16 cellular contexts compared by ENCODE assay signal in genomic region chr15:62428851-62429250, GRCh38. TPM values are rescaled to one million over a fixed set of nuclear protein-coding genes. Genes with fewer than 3 reads are reported as not detected.
DNase-seq lines count a peak whose midpoint lies in the region; ATAC-seq and TF ChIP-seq lines count a peak whose summit lies in the region.
"Had no signal": no experiment of that assay in that cellular context is flagged by ENCODE, and none has a peak within 500 bp of the region (broad histone marks: within the 10 kb centered on the region; RNA-seq: fewer than 3 reads in every experiment).

No MANE protein-coding gene starts in this region.

- CTCF ChIA-PET in SK-N-SH (lab: Yijun Ruan, JAX) = interaction anchor here (0.6 to 1.2 kb wide), 2 partner anchors 36 to 314 kb away, joined by 3 read pairs; no protein-coding TSS in a partner anchor

- H3K9me3 ChIP-seq in SK-N-SH (no peaks in the 10 kb centered on the region), ascending aorta (no peaks in the 10 kb centered on the region), subcutaneous abdominal adipose tissue (ENCODE audit: control insufficient read depth in 5 of 5, low read length in 5 of 5) (no peaks in the 10 kb centered on the region), neural progenitor cell (ENCODE audit: low read depth) (no peaks in the 10 kb centered on the region)
- H3K9me3 ChIP-seq: BLaER1 treated with 17β-estradiol and CSF1 and Interleukin-3, amounts not matched to agents 10 nM and 100 nM had no signal

- WGBS in SK-N-SH (ENCODE audit: low lambda C conversion rate) = 62% methylated on average over 5 of the region's 6 CpGs

- TF ChIP-seq CTCF in SK-N-SH (IDR thresholded peaks at IDR 0.05) (no peak), ascending aorta (IDR thresholded peaks at IDR 0.05) (no peak), neural progenitor cell (IDR thresholded peaks at IDR 0.05) (no peak)

- peaks cover 6% of the 10 kb centered on the region for H3K4me1 Mint-ChIP-seq in neural progenitor cell

- H4K20me1 ChIP-seq in SK-N-SH (ENCODE audit: insufficient read depth) (no peaks in the 10 kb centered on the region), neural progenitor cell (ENCODE audit: low read depth) (no peaks in the 10 kb centered on the region)
- H4K20me1 ChIP-seq: BLaER1 treated with 17β-estradiol and CSF1 and Interleukin-3, amounts not matched to agents 10 nM and 100 nM had no signal

- H3K36me3 ChIP-seq in SK-N-SH (replicated peaks in 1 of 2; ENCODE audit: control insufficient read depth in 1 of 2, insufficient read depth in 2 of 2, low read length in 1 of 2) (no peaks in the 10 kb centered on the region), ascending aorta (no peaks in the 10 kb centered on the region), subcutaneous abdominal adipose tissue (ENCODE audit: control insufficient read depth in 5 of 5, insufficient read depth in 5 of 5, low read length in 5 of 5) (no peaks in the 10 kb centered on the region), neural progenitor cell (no peaks in the 10 kb centered on the region)
- H3K36me3 ChIP-seq: BLaER1 treated with 17β-estradiol and CSF1 and Interleukin-3, amounts not matched to agents 10 nM and 100 nM had no signal

- TF ChIP-seq RAD21 in SK-N-SH (IDR thresholded peaks at IDR 0.05; ENCODE audit: low read length) = no peak

- POLR2A ChIA-PET in SK-N-SH (lab: Yijun Ruan, JAX) = no interaction called here

- peaks cover 17% of the 10 kb centered on the region; the same call in 1 of the 2 replicates for H3K79me2 ChIP-seq in SK-N-SH (ENCODE audit: insufficient read depth)
- H3K79me2 ChIP-seq in neural progenitor cell (ENCODE audit: low read depth) = no peaks in the 10 kb centered on the region

- DNase-seq in SK-N-SH (peak; percentile 49), EH (ENCODE audit: low read depth) (peak; percentile 50), ascending aorta (ENCODE audit: low spot score in 2 of 2) (no peak), T1000 (lab: John Stamatoyannopoulos, UW) (no peak), neural progenitor cell (ENCODE audit: low spot score) (no peak), nucleus accumbens (lab: John Stamatoyannopoulos, UW) (no peak)
- DNase-seq: CD4-positive, alpha-beta T cell; DMS153; DND-41; GF-D8; HCEC 1CT; HFFc6 had no signal

- H3K9ac ChIP-seq in SK-N-SH (no peak overlapping the region), subcutaneous abdominal adipose tissue (ENCODE audit: low read length in 5 of 5) (no peak overlapping the region), neural progenitor cell (no peak overlapping the region)
- H3K9ac ChIP-seq: BLaER1 treated with 17β-estradiol and CSF1 and Interleukin-3, amounts not matched to agents 10 nM and 100 nM had no signal

- no peak overlapping the region for H3K27ac ChIP-seq in SK-N-SH (ENCODE audit: low read depth in 2 of 2, low read length in 1 of 2)
- H3K27ac ChIP-seq in ascending aorta = peak overlapping the region; percentile 46 to 57
- peak overlapping the region; percentile 42 for H3K27ac ChIP-seq in subcutaneous abdominal adipose tissue (ENCODE audit: low read depth, low read length)
- H3K27ac ChIP-seq in neural progenitor cell = no peak overlapping the region
- H3K27ac ChIP-seq: 22Rv1; BLaER1 treated with 17β-estradiol and CSF1 and Interleukin-3, amounts not matched to agents 10 nM and 100 nM had no signal

- intact Hi-C loops in ascending aorta (cut with DNase I) = no loop called here

- no peaks in the 10 kb centered on the region for H3K9me2 ChIP-seq in SK-N-SH

- no peak overlapping the region for H3K4me3 Mint-ChIP-seq in neural progenitor cell
- H3K4me3 Mint-ChIP-seq: CD4-positive, alpha-beta T cell; HFFc6 had no signal

- no peak overlapping the region for H3K27ac Mint-ChIP-seq in neural progenitor cell
- H3K27ac Mint-ChIP-seq: CD4-positive, alpha-beta T cell; HFFc6 had no signal

- no peaks in the 10 kb centered on the region for H3K27me3 ChIP-seq in SK-N-SH (ENCODE audit: insufficient read depth)
- H3K27me3 ChIP-seq in ascending aorta = no peaks in the 10 kb centered on the region
- no peaks in the 10 kb centered on the region for H3K27me3 ChIP-seq in subcutaneous abdominal adipose tissue (ENCODE audit: control insufficient read depth in 5 of 5, insufficient read depth in 4 of 5, low read length in 5 of 5)
- no peaks in the 10 kb centered on the region for H3K27me3 ChIP-seq in neural progenitor cell
- H3K27me3 ChIP-seq: BLaER1 treated with 17β-estradiol and CSF1 and Interleukin-3, amounts not matched to agents 10 nM and 100 nM had no signal

- H3K9me3 Mint-ChIP-seq in neural progenitor cell = no peaks in the 10 kb centered on the region
- H3K9me3 Mint-ChIP-seq: CD4-positive, alpha-beta T cell; HFFc6 had no signal

- peaks cover 2% of the 10 kb centered on the region for H3K27me3 Mint-ChIP-seq in neural progenitor cell (ENCODE audit: insufficient read depth, low read depth)

- peaks cover 10% of the 10 kb centered on the region for H3F3A ChIP-seq in SK-N-SH (replicated peaks; ENCODE audit: insufficient read depth)
- no peaks in the 10 kb centered on the region for H3F3A ChIP-seq in neural progenitor cell (ENCODE audit: low read depth)

- H2AFZ ChIP-seq in SK-N-SH (ENCODE audit: low read depth) (no peak overlapping the region), neural progenitor cell (replicated peaks) (no peak overlapping the region)

- H3K4me2 ChIP-seq in SK-N-SH (no peak overlapping the region), neural progenitor cell (no peak overlapping the region)
- H3K4me2 ChIP-seq: BLaER1 treated with 17β-estradiol and CSF1 and Interleukin-3, amounts not matched to agents 10 nM and 100 nM had no signal

- H3K4me3 ChIP-seq in SK-N-SH (ENCODE audit: low read depth in 2 of 2, low read length in 1 of 2) (no peak overlapping the region), ascending aorta (no peak overlapping the region), subcutaneous abdominal adipose tissue (ENCODE audit: low read depth in 1 of 5, low read length in 5 of 5) (no peak overlapping the region), neural progenitor cell (no peak overlapping the region)
- H3K4me3 ChIP-seq: BLaER1 treated with 17β-estradiol and CSF1 and Interleukin-3, amounts not matched to agents 10 nM and 100 nM had no signal

- H3K4me1 ChIP-seq in SK-N-SH (ENCODE audit: control insufficient read depth in 1 of 2, insufficient read depth in 2 of 2, low read depth in 1 of 2, low read length in 1 of 2) (peaks cover 0 to 27% of the 10 kb centered on the region in 2 experiments; a peak in 2 of 4 replicates), ascending aorta (peaks cover 16 to 60% of the 10 kb centered on the region in 2 donors), subcutaneous abdominal adipose tissue (ENCODE audit: control insufficient read depth in 5 of 5, insufficient read depth in 5 of 5, low read length in 5 of 5) (peaks cover 0 to 39% (median 30%) of the 10 kb centered on the region in 5 donors), neural progenitor cell (no peaks in the 10 kb centered on the region)

- ATAC-seq in SK-N-SH treated with all-trans-retinoic acid at 6 μM for 48 hours = no peak

- H3K36me3 Mint-ChIP-seq in neural progenitor cell = no peaks in the 10 kb centered on the region

- no peak for TF ChIP-seq EP300 in SK-N-SH (IDR thresholded peaks at IDR 0.05; ENCODE audit: borderline replicate concordance in 1 of 2, low read depth in 1 of 2, low read length in 1 of 2)

TF ChIP-seq in SK-N-SH, 30 proteins besides CTCF, POLR2A, EP300 and RAD21 (continues in another document):
- TF ChIP-seq RFX5 (IDR thresholded peaks at IDR 0.05; ENCODE audit: low read length) (no peak), MEF2A (IDR thresholded peaks at IDR 0.05; ENCODE audit: borderline replicate concordance, low read depth) (no peak), MAX (IDR thresholded peaks at IDR 0.05; ENCODE audit: low read depth) (no peak)

TF ChIP-seq in SK-N-SH treated with all-trans-retinoic acid at 6 μM for 48 hours, 23 proteins besides CTCF, POLR2A, EP300 and RAD21 (continues in another document):
- TF ChIP-seq GLIS3 (CRISPR knock-in tag; IDR thresholded peaks at IDR 0.05) (no peak), TOX (CRISPR knock-in tag; IDR thresholded peaks at IDR 0.05; ENCODE audit: borderline replicate concordance) (no peak), PATZ1 (CRISPR knock-in tag; IDR thresholded peaks at IDR 0.05; ENCODE audit: borderline replicate concordance) (no peak), ZFP3 (CRISPR knock-in tag; IDR thresholded peaks at IDR 0.05) (no peak), ZNF565 (CRISPR knock-in tag; conservative IDR thresholded peaks at IDR 0.05; ENCODE audit: low read depth) (no peak), RARB (CRISPR knock-in tag; IDR thresholded peaks at IDR 0.05) (no peak), SNAI2 (CRISPR knock-in tag; IDR thresholded peaks at IDR 0.05) (no peak), CSRNP3 (CRISPR knock-in tag; IDR thresholded peaks at IDR 0.05) (no peak), BACH2 (CRISPR knock-in tag; IDR thresholded peaks at IDR 0.05; ENCODE audit: borderline replicate concordance) (no peak)

RNA-seq across cellular contexts. Expression of gene TLN2, which starts 38.5 kb away (rescaled TPM):
- 25.1 and 27.2 TPM in 2 replicates for polyA plus RNA-seq in SK-N-SH (2012; rRNA removed)
- polyA plus RNA-seq in SK-N-SH (2012; cell fraction: cytosol; rRNA removed) = 15.8 and 19.4 TPM in 2 replicates
- polyA plus RNA-seq in SK-N-SH (2012; cell fraction: nucleus; rRNA removed) = 38.0 and 41.9 TPM in 2 replicates
- 30.3 TPM for total RNA-seq in ascending aorta
- total RNA-seq in neural progenitor cell (ENCODE audit: low replicate concordance) = 11.7 and 15.6 TPM in 2 replicates

Comparison
In these comparisons a context has a peak if more than half of its experiments do, and no peak if none do; other contexts are left out.
1. DNase-seq: peak in SK-N-SH (single experiment) and EH (single experiment); none in ascending aorta (0 of 2), T1000 (single experiment), neural progenitor cell (single experiment) and nucleus accumbens (0 of 56).
2. H3K27ac ChIP-seq: peak in ascending aorta (2 of 2) and subcutaneous abdominal adipose tissue (single experiment); none in SK-N-SH (0 of 2) and neural progenitor cell (single experiment).